9 cellular contexts compared by ENCODE assay signal in genomic region chr2:57908736-57909161, GRCh38.
DNase-seq lines count a peak whose midpoint lies in the region; ATAC-seq and TF ChIP-seq lines count a peak whose summit lies in the region.
"Had no signal": no experiment of that assay in that cellular context is flagged by ENCODE, and none has a peak within 500 bp of the region (broad histone marks: within the 10 kb centered on the region; RNA-seq: fewer than 3 reads in every experiment).

No MANE protein-coding gene starts in this region.

- TF ChIP-seq EP300 in ovary (IDR thresholded peaks at IDR 0.05): no peak

- H3K4me3 ChIP-seq in psoas muscle (no peak overlapping the region), ovary (no peak overlapping the region)

- no peak for TF ChIP-seq POLR2A in ovary (IDR thresholded peaks at IDR 0.05)

- H3K27me3 ChIP-seq in layer of hippocampus (ENCODE audit: control insufficient read depth, insufficient read depth, low read length) (no peaks in the 10 kb centered on the region), psoas muscle (ENCODE audit: insufficient read depth in 3 of 3, low read length in 2 of 3) (no peaks in the 10 kb centered on the region), ovary (peaks cover 4% of the 10 kb centered on the region)

- intact Hi-C loops in psoas muscle (cut with DNase I): no loop called here
- intact Hi-C loops in ovary (cut with DNase I): no loop called here

- ATAC-seq in GM18861 (IDR thresholded peaks at IDR 0.05; ENCODE audit: unreplicated experiment) (peak; percentile 83), GM21447 (IDR thresholded peaks at IDR 0.05; ENCODE audit: unreplicated experiment) (peak; percentile 68), HG03342 (IDR thresholded peaks at IDR 0.05; ENCODE audit: unreplicated experiment) (peak; percentile 84), psoas muscle (no peak)

- no peak for TF ChIP-seq CTCF in psoas muscle (IDR thresholded peaks at IDR 0.05)
- no peak for TF ChIP-seq CTCF in ovary (IDR thresholded peaks at IDR 0.05)

- H3K36me3 ChIP-seq in psoas muscle (ENCODE audit: insufficient read depth in 1 of 2, low read depth in 1 of 2) (no peaks in the 10 kb centered on the region), ovary (no peaks in the 10 kb centered on the region)

- no peaks in the 10 kb centered on the region for H3K9me3 ChIP-seq in psoas muscle
- H3K9me3 ChIP-seq in ovary: no peaks in the 10 kb centered on the region

- 55 to 61% (median 55%) methylated on average over 2 of the region's 2 CpGs for WGBS in psoas muscle, 3 donors
- WGBS in ovary, 3 donors: 51 to 60% (median 54%) methylated on average over 2 of the region's 2 CpGs

- no peak for DNase-seq in psoas muscle
- no peak for DNase-seq in ovary
- no peak for DNase-seq in effector CD4-positive, alpha-beta T cell
- DNase-seq in NCI-H2081 treated with DMSO at 0.1 percent for 48 hours (lab: John Stamatoyannopoulos, UW): no peak
- DNase-seq: NCI-H1105 had no signal

- no peaks in the 10 kb centered on the region for H3K4me1 ChIP-seq in psoas muscle
- H3K4me1 ChIP-seq in ovary (ENCODE audit: insufficient read depth): no peaks in the 10 kb centered on the region

- H3K27ac ChIP-seq in layer of hippocampus (ENCODE audit: low read depth, low read length): peak overlapping the region; percentile 80
- H3K27ac ChIP-seq in psoas muscle: no peak overlapping the region
- no peak overlapping the region for H3K27ac ChIP-seq in ovary

Comparison
In these comparisons a context has a peak if more than half of its experiments do, and no peak if none do; other contexts are left out.
1. ATAC-seq: peak in GM18861 (single experiment), GM21447 (single experiment) and HG03342 (single experiment); none in psoas muscle (0 of 4).